ENCODE assay signal across 3 cellular contexts in the genomic region with DNA sequence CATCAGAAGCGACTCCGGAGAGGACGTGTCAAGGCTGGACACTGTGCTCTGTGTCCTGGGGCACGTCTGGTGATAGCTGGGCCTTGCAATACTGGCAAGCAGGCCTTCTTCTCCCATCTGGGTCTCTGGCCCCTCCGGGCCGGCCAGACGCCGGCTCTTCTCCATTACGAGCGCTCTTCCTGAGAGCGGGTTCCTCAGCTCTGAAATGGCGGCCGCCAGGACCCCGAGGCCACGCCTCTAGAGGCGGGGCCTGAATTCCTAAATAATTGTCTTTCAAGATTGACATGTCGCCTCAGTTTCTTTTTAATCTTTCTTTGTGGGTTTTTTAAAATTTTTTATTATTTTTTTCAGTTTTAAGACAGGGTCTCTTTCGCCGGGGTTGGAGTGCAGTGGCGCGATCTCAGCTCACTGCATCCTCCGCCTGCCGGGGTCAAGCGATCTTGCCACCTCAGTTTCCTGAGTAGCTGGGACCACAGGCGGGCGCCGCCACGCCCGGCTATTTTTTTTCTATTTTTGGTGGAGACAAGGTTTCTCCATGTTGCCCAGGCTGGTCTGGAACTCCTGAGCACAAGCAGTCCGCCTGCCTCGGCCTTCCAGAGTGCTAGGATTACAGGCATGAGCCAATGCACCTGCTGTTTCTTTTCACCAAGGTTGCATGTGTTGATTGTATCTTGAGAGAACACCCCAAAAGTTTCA.
TF ChIP-seq lines count a peak whose summit lies in the region.

No MANE protein-coding gene starts in this region.

TF ChIP-seq in GM23338, 12 proteins besides CTCF, POLR2A, EP300 and RAD21:
- TF ChIP-seq JUNB (IDR thresholded peaks at IDR 0.05; ENCODE audit: unreplicated experiment) (no peak), ZNF114 (CRISPR knock-in tag; IDR thresholded peaks at IDR 0.05) (no peak), POLR2AphosphoS5 (IDR thresholded peaks at IDR 0.05; ENCODE audit: low read depth) (no peak), NANOG (IDR thresholded peaks at IDR 0.05; ENCODE audit: borderline replicate concordance) (no peak)
- TF ChIP-seq, protein P1, sequence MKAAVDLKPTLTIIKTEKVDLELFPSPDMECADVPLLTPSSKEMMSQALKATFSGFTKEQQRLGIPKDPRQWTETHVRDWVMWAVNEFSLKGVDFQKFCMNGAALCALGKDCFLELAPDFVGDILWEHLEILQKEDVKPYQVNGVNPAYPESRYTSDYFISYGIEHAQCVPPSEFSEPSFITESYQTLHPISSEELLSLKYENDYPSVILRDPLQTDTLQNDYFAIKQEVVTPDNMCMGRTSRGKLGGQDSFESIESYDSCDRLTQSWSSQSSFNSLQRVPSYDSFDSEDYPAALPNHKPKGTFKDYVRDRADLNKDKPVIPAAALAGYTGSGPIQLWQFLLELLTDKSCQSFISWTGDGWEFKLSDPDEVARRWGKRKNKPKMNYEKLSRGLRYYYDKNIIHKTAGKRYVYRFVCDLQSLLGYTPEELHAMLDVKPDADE (IDR thresholded peaks at IDR 0.05): no peak
- TF ChIP-seq, protein P2, sequence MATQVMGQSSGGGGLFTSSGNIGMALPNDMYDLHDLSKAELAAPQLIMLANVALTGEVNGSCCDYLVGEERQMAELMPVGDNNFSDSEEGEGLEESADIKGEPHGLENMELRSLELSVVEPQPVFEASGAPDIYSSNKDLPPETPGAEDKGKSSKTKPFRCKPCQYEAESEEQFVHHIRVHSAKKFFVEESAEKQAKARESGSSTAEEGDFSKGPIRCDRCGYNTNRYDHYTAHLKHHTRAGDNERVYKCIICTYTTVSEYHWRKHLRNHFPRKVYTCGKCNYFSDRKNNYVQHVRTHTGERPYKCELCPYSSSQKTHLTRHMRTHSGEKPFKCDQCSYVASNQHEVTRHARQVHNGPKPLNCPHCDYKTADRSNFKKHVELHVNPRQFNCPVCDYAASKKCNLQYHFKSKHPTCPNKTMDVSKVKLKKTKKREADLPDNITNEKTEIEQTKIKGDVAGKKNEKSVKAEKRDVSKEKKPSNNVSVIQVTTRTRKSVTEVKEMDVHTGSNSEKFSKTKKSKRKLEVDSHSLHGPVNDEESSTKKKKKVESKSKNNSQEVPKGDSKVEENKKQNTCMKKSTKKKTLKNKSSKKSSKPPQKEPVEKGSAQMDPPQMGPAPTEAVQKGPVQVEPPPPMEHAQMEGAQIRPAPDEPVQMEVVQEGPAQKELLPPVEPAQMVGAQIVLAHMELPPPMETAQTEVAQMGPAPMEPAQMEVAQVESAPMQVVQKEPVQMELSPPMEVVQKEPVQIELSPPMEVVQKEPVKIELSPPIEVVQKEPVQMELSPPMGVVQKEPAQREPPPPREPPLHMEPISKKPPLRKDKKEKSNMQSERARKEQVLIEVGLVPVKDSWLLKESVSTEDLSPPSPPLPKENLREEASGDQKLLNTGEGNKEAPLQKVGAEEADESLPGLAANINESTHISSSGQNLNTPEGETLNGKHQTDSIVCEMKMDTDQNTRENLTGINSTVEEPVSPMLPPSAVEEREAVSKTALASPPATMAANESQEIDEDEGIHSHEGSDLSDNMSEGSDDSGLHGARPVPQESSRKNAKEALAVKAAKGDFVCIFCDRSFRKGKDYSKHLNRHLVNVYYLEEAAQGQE (IDR thresholded peaks at IDR 0.05; ENCODE audit: unreplicated experiment): no peak

TF ChIP-seq in WTC11, 78 proteins besides CTCF, POLR2A, EP300 and RAD21:
- TF ChIP-seq IRF2 (CRISPR knock-in tag; IDR thresholded peaks at IDR 0.05; ENCODE audit: borderline replicate concordance, low read depth) (no peak), PRRX2 (CRISPR knock-in tag; IDR thresholded peaks at IDR 0.05) (no peak), JAZF1 (CRISPR knock-in tag; IDR thresholded peaks at IDR 0.05) (no peak), TCF7 (CRISPR knock-in tag; IDR thresholded peaks at IDR 0.05; ENCODE audit: low read depth) (no peak), ATF1 (CRISPR knock-in tag; IDR thresholded peaks at IDR 0.05) (no peak), RORB (CRISPR knock-in tag; IDR thresholded peaks at IDR 0.05) (no peak), CBFB (CRISPR knock-in tag; IDR thresholded peaks at IDR 0.05; ENCODE audit: low read depth) (no peak), HMGA2 (CRISPR knock-in tag; IDR thresholded peaks at IDR 0.05) (no peak), ZNF396 (CRISPR knock-in tag; IDR thresholded peaks at IDR 0.05; ENCODE audit: borderline replicate concordance) (no peak), ZNF121 (CRISPR knock-in tag; IDR thresholded peaks at IDR 0.05) (no peak), ELF4 (CRISPR knock-in tag; IDR thresholded peaks at IDR 0.05; ENCODE audit: low read depth) (no peak), JUN (CRISPR knock-in tag; IDR thresholded peaks at IDR 0.05) (no peak), ETV6 (CRISPR knock-in tag; IDR thresholded peaks at IDR 0.05) (no peak), GRHL2 (CRISPR knock-in tag; IDR thresholded peaks at IDR 0.05; ENCODE audit: insufficient replicate concordance, severe bottlenecking) (no peak), ZNF263 (CRISPR knock-in tag; IDR thresholded peaks at IDR 0.05; ENCODE audit: low read depth) (no peak), ESRRA (CRISPR knock-in tag; IDR thresholded peaks at IDR 0.05; ENCODE audit: borderline replicate concordance) (no peak)
- TF ChIP-seq, protein P3, sequence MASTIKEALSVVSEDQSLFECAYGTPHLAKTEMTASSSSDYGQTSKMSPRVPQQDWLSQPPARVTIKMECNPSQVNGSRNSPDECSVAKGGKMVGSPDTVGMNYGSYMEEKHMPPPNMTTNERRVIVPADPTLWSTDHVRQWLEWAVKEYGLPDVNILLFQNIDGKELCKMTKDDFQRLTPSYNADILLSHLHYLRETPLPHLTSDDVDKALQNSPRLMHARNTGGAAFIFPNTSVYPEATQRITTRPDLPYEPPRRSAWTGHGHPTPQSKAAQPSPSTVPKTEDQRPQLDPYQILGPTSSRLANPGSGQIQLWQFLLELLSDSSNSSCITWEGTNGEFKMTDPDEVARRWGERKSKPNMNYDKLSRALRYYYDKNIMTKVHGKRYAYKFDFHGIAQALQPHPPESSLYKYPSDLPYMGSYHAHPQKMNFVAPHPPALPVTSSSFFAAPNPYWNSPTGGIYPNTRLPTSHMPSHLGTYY (CRISPR knock-in tag; IDR thresholded peaks at IDR 0.05): no peak
- TF ChIP-seq, protein P4, sequence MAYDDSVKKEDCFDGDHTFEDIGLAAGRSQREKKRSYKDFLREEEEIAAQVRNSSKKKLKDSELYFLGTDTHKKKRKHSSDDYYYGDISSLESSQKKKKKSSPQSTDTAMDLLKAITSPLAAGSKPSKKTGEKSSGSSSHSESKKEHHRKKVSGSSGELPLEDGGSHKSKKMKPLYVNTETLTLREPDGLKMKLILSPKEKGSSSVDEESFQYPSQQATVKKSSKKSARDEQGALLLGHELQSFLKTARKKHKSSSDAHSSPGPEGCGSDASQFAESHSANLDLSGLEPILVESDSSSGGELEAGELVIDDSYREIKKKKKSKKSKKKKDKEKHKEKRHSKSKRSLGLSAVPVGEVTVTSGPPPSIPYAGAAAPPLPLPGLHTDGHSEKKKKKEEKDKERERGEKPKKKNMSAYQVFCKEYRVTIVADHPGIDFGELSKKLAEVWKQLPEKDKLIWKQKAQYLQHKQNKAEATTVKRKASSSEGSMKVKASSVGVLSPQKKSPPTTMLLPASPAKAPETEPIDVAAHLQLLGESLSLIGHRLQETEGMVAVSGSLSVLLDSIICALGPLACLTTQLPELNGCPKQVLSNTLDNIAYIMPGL (CRISPR knock-in tag; IDR thresholded peaks at IDR 0.05): no peak
- TF ChIP-seq, protein P5, sequence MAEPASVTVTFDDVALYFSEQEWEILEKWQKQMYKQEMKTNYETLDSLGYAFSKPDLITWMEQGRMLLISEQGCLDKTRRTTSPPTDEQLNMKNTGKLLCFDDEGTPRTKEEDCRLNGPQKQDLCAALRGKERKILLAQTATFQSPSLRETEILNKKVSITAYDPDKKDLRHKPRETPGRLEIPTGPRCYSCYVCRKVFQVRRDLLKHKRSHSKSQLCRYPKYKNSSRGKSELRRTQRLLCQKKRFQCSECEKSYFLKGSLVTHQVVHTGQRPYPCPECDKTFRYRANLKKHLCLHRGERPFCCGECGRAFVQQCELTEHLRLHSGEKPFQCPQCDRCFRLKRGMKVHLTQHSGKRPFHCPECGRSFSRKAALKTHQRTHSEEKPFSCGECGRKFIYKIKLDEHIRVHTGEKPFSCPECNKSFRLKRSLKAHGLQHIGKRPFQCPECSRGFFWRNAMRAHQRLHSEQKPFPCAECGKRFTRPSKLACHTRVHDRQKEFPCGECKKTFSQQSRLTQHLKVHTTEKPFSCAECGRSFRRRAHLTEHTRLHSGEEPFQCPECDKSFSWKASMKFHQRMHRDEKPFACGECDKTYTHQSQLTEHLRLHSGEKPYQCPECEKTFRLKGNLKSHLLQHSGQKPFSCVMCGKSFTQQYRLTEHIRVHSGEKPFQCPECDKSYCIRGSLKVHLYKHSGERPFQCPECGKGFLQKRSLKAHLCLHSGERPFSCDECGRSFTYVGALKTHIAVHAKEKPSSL (CRISPR knock-in tag; conservative IDR thresholded peaks at IDR 0.05): no peak
- TF ChIP-seq, protein P6, sequence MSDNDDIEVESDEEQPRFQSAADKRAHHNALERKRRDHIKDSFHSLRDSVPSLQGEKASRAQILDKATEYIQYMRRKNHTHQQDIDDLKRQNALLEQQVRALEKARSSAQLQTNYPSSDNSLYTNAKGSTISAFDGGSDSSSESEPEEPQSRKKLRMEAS (CRISPR knock-in tag; IDR thresholded peaks at IDR 0.05): no peak

TF ChIP-seq in SK-N-SH, 30 proteins besides CTCF, POLR2A, EP300 and RAD21:
- TF ChIP-seq, protein P7, sequence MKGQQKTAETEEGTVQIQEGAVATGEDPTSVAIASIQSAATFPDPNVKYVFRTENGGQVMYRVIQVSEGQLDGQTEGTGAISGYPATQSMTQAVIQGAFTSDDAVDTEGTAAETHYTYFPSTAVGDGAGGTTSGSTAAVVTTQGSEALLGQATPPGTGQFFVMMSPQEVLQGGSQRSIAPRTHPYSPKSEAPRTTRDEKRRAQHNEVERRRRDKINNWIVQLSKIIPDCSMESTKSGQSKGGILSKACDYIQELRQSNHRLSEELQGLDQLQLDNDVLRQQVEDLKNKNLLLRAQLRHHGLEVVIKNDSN (IDR thresholded peaks at IDR 0.05; ENCODE audit: borderline replicate concordance, low read depth): no peak
- TF ChIP-seq CHD2 (IDR thresholded peaks at IDR 0.05; ENCODE audit: low read length, partially characterized antibody) (no peak), RCOR1 (IDR thresholded peaks at IDR 0.05; ENCODE audit: low read length) (no peak)
